ENCODE assay signal across 13 cellular contexts in genomic region chr2:13654416-13654815, GRCh38.
"Had no signal": no experiment of that assay in that cellular context is flagged by ENCODE, and none has a peak within 500 bp of the region (broad histone marks: within the 10 kb centered on the region; RNA-seq: fewer than 3 reads in every experiment).

No MANE protein-coding gene starts in this region.

- DNase-seq: activated CD4-positive, CD25-positive, alpha-beta regulatory T cell; activated gamma-delta T cell; activated naive CD8-positive, alpha-beta T cell treated with anti-CD3 and anti-CD28 coated beads for 36 hours; activated T-cell treated with anti-CD3 and anti-CD28 coated beads, Interleukin-2, amount 50 U/mL, for 4 hours; heart right ventricle; islet precursor cell; left ventricle myocardium inferior; psoas muscle; right lobe of liver; spleen; stimulated activated CD4-positive, alpha-beta T cell treated with anti-CD3 and anti-CD28 coated beads, Interleukin-1b, Interleukin-23, amount 100 ng/mL, for 48 hours; transverse colon had no signal

- ATAC-seq: activated T-cell treated with anti-CD3 and anti-CD28 coated beads, Interleukin-2, amount 50 U/mL, for 4 hours; heart right ventricle; psoas muscle; right lobe of liver; stimulated activated memory B cell treated with anti-CD40 and anti-IgM and Interleukin-4, amounts not matched to agents 10 μg/mL and 1 μg/mL and 100 μg/mL, for 72 hours had no signal

- H3K27ac ChIP-seq: heart right ventricle, left ventricle myocardium inferior, psoas muscle, right lobe of liver, spleen, transverse colon had no signal
